8 cellular contexts compared by ENCODE assay signal in the genomic region with DNA sequence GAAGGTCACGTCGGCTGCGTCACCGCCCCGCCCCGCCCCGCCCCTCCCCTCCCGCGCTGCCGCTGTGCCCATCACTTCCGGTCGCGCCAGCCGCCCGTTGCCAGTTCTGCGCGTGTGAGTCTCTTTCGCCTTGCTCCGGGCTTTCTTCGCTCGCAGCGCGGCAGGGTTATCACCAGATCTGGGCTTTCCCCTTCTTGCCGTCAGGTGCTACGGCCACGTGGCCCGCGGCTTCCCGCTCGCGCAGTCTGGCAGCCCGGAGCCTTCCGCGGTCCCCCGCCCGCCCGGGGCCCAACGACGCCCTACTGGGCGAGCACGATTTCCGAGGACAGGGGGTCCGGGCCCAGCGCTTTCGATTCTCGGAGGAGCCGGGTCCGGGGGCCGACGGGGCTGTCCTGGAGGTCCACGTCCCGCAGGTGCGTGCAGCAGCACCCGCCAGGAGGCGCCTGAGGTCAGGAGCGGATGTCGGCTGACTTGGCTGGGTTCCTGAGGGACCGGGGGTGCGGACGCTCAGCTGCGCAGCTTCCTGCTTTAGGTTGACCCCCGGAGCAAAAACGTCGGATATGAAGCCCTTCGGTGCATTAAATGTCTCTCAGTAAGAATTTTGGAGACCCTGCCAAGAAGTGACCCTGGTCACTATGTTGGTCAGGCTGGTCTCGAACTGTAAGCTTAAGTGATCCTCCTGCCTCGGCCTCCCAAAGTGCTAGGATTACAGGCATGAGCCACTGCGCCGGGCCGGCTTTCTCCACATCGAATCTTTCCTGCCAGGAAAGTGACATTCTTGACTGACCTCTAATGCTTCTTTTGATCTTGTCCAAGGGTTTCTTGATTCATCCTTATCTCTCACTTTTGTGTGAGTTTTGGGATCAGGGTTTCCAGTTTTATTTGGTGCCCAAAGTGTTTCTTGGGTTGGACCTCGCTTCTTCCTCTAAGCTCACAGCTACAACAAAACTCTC. TPM values are rescaled to one million over a fixed set of nuclear protein-coding genes. Genes with fewer than 3 reads are reported as not detected.
DNase-seq lines count a peak whose midpoint lies in the region; TF ChIP-seq lines count a peak whose summit lies in the region.

A gene with protein sequence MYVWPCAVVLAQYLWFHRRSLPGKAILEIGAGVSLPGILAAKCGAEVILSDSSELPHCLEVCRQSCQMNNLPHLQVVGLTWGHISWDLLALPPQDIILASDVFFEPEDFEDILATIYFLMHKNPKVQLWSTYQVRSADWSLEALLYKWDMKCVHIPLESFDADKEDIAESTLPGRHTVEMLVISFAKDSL (plus strand): TSS at position 74 of the 953 bp plus-strand sequence. CDS start 2,872 bp downstream, outside the sequence.

- peak; percentile 82 for TF ChIP-seq CTCF in GM10266 (IDR thresholded peaks at IDR 0.05; ENCODE audit: control insufficient read depth, insufficient read depth, low read depth, missing control alignments)
- TF ChIP-seq CTCF in LNCAP (IDR thresholded peaks at IDR 0.05) = peak; percentile 82
- peak; percentile 78 for TF ChIP-seq CTCF in astrocyte of the spinal cord (IDR thresholded peaks at IDR 0.05; ENCODE audit: low read depth, low read length)

- H3K27me3 Mint-ChIP-seq in T-helper 2 cell treated with Interferon-gamma antibody and Interleukin-4, amounts not matched to agents 5 μg/mL and 100 μg/mL, for 36 hours (ENCODE audit: low read depth) = no peaks in the 10 kb centered on the region

- peaks cover 26% of the 10 kb centered on the region for H3K4me1 Mint-ChIP-seq in T-helper 2 cell treated with Interferon-gamma antibody and Interleukin-4, amounts not matched to agents 5 μg/mL and 100 μg/mL, for 36 hours (ENCODE audit: low read depth)

- H3K9me3 Mint-ChIP-seq in T-helper 2 cell treated with Interferon-gamma antibody and Interleukin-4, amounts not matched to agents 5 μg/mL and 100 μg/mL, for 36 hours = no peaks in the 10 kb centered on the region

- H3K27ac Mint-ChIP-seq in T-helper 2 cell treated with Interferon-gamma antibody and Interleukin-4, amounts not matched to agents 5 μg/mL and 100 μg/mL, for 36 hours = peak within 1 kb of the TSS; percentile 99

- DNase-seq in GM10266 (ENCODE audit: extremely low spot score) (peak; percentile 83), H4 (ENCODE audit: low spot score) (peak; percentile 78), astrocyte of the spinal cord (ENCODE audit: low read depth, low spot score) (peak; percentile 74), GOT3 (lab: John Stamatoyannopoulos, UW) (no peak)
- DNase-seq in T-helper 2 cell treated with Interferon-gamma antibody and Interleukin-4, amounts not matched to agents 5 μg/mL and 100 μg/mL, for 36 hours (ENCODE audit: low spot score) = peak; percentile 80

- H3K9ac ChIP-seq in iPS-15b (ENCODE audit: low read depth, low read length) = peak within 1 kb of the TSS; percentile 81

- peaks cover 11% of the 10 kb centered on the region for H3K36me3 ChIP-seq in iPS-15b (ENCODE audit: control insufficient read depth, insufficient read depth, low read length)

- peaks cover 4% of the 10 kb centered on the region for H3K4me1 ChIP-seq in iPS-15b (ENCODE audit: control insufficient read depth, insufficient read depth, low read length)

- H3K4me3 Mint-ChIP-seq in T-helper 2 cell treated with Interferon-gamma antibody and Interleukin-4, amounts not matched to agents 5 μg/mL and 100 μg/mL, for 36 hours = peak within 1 kb of the TSS; percentile 99

- no peaks in the 10 kb centered on the region for H3K9me3 ChIP-seq in iPS-15b (ENCODE audit: control insufficient read depth, insufficient read depth, low read length)

- peak within 1 kb of the TSS; percentile 84 for H3K4me3 ChIP-seq in astrocyte of the spinal cord (ENCODE audit: low read depth, low read length)
- peak within 1 kb of the TSS; percentile 89 for H3K4me3 ChIP-seq in iPS-15b (ENCODE audit: low read depth, low read length)
- H3K4me3 ChIP-seq in skin epidermis = peak within 1 kb of the TSS; percentile 64 to 100 (median 90)

- H3K27me3 ChIP-seq in iPS-15b (ENCODE audit: control insufficient read depth, insufficient read depth, low read length) = no peaks in the 10 kb centered on the region

- H3K27ac ChIP-seq in skin epidermis = peak within 1 kb of the TSS; percentile 88 to 99 (median 97)

- H3K36me3 Mint-ChIP-seq in T-helper 2 cell treated with Interferon-gamma antibody and Interleukin-4, amounts not matched to agents 5 μg/mL and 100 μg/mL, for 36 hours (ENCODE audit: low read depth) = peaks cover 58% of the 10 kb centered on the region

- in situ Hi-C loops in astrocyte of the spinal cord (cut with HindIII; ENCODE audit: low sequenced_read_pairs) = no loop called here

RNA-seq across cellular contexts. Expression of the gene that starts here (rescaled TPM):
- 77.5 and 112 TPM in 2 replicates for total RNA-seq in H4 (2014; rRNA removed; shearing (Covaris generic))
